ENCODE assay signal across 2 cellular contexts in the genomic region with DNA sequence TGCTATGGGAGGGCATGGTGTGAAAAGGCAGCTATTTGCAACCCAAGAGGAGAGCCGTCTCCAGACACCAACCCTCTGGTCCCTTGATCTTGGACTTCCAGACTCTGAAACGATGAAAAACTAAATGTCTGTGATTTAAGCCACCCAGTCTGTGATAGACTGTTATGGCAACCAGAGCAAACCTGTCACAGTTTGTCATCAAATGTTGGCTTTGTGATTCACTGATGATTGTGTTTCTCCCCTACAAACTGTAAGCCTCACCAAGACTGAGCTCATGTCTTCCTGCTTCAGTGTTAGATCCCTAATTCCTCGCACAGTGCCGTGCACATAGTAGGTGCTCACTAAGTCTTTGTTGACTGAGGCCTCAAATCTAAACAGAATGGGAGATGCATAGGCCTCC.
TF ChIP-seq lines count a peak whose summit lies in the region.

No MANE protein-coding gene starts in this region.

TF ChIP-seq in SK-N-SH, 30 proteins besides CTCF, POLR2A, EP300 and RAD21 (continued from another document):
- TF ChIP-seq, protein P1, sequence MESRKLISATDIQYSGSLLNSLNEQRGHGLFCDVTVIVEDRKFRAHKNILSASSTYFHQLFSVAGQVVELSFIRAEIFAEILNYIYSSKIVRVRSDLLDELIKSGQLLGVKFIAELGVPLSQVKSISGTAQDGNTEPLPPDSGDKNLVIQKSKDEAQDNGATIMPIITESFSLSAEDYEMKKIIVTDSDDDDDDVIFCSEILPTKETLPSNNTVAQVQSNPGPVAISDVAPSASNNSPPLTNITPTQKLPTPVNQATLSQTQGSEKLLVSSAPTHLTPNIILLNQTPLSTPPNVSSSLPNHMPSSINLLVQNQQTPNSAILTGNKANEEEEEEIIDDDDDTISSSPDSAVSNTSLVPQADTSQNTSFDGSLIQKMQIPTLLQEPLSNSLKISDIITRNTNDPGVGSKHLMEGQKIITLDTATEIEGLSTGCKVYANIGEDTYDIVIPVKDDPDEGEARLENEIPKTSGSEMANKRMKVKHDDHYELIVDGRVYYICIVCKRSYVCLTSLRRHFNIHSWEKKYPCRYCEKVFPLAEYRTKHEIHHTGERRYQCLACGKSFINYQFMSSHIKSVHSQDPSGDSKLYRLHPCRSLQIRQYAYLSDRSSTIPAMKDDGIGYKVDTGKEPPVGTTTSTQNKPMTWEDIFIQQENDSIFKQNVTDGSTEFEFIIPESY (IDR thresholded peaks at IDR 0.05; ENCODE audit: borderline replicate concordance, low read depth) = no peak
- TF ChIP-seq RXRA (IDR thresholded peaks at IDR 0.05; ENCODE audit: borderline replicate concordance, low read depth) = no peak
- TF ChIP-seq GABPA (IDR thresholded peaks at IDR 0.05; ENCODE audit: low read depth) = no peak
- TF ChIP-seq MEF2A (IDR thresholded peaks at IDR 0.05; ENCODE audit: borderline replicate concordance, low read depth) = no peak
- no peak for TF ChIP-seq ELF1 (IDR thresholded peaks at IDR 0.05)
- TF ChIP-seq EZH2phosphoT487 (IDR thresholded peaks at IDR 0.05; ENCODE audit: borderline replicate concordance, low read depth) = no peak
- TF ChIP-seq GATA2 (CRISPR knock-in tag; IDR thresholded peaks at IDR 0.05) = no peak
- TF ChIP-seq RFX5 (IDR thresholded peaks at IDR 0.05; ENCODE audit: low read length) = no peak
- TF ChIP-seq, protein P2, sequence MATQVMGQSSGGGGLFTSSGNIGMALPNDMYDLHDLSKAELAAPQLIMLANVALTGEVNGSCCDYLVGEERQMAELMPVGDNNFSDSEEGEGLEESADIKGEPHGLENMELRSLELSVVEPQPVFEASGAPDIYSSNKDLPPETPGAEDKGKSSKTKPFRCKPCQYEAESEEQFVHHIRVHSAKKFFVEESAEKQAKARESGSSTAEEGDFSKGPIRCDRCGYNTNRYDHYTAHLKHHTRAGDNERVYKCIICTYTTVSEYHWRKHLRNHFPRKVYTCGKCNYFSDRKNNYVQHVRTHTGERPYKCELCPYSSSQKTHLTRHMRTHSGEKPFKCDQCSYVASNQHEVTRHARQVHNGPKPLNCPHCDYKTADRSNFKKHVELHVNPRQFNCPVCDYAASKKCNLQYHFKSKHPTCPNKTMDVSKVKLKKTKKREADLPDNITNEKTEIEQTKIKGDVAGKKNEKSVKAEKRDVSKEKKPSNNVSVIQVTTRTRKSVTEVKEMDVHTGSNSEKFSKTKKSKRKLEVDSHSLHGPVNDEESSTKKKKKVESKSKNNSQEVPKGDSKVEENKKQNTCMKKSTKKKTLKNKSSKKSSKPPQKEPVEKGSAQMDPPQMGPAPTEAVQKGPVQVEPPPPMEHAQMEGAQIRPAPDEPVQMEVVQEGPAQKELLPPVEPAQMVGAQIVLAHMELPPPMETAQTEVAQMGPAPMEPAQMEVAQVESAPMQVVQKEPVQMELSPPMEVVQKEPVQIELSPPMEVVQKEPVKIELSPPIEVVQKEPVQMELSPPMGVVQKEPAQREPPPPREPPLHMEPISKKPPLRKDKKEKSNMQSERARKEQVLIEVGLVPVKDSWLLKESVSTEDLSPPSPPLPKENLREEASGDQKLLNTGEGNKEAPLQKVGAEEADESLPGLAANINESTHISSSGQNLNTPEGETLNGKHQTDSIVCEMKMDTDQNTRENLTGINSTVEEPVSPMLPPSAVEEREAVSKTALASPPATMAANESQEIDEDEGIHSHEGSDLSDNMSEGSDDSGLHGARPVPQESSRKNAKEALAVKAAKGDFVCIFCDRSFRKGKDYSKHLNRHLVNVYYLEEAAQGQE (IDR thresholded peaks at IDR 0.05; ENCODE audit: low read depth, low read length) = no peak
- TF ChIP-seq FOXJ3 (CRISPR knock-in tag; IDR thresholded peaks at IDR 0.05) = no peak
- no peak for TF ChIP-seq CHD2 (IDR thresholded peaks at IDR 0.05; ENCODE audit: low read length, partially characterized antibody)
- TF ChIP-seq POLR2AphosphoS5 (IDR thresholded peaks at IDR 0.05; ENCODE audit: low read depth, low read length) = no peak
- no peak for TF ChIP-seq TAF1 (IDR thresholded peaks at IDR 0.05; ENCODE audit: borderline replicate concordance, low read depth, low read length)
- TF ChIP-seq, protein P3, sequence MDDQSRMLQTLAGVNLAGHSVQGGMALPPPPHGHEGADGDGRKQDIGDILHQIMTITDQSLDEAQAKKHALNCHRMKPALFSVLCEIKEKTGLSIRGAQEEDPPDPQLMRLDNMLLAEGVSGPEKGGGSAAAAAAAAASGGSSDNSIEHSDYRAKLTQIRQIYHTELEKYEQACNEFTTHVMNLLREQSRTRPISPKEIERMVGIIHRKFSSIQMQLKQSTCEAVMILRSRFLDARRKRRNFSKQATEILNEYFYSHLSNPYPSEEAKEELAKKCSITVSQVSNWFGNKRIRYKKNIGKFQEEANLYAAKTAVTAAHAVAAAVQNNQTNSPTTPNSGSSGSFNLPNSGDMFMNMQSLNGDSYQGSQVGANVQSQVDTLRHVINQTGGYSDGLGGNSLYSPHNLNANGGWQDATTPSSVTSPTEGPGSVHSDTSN (IDR thresholded peaks at IDR 0.05) = no peak
- TF ChIP-seq YY1 (IDR thresholded peaks at IDR 0.05; ENCODE audit: low read depth) = no peak

TF ChIP-seq in SK-N-SH treated with all-trans-retinoic acid at 6 μM for 48 hours, 23 proteins besides CTCF, POLR2A, EP300 and RAD21 (continued from another document):
- TF ChIP-seq, protein P4, sequence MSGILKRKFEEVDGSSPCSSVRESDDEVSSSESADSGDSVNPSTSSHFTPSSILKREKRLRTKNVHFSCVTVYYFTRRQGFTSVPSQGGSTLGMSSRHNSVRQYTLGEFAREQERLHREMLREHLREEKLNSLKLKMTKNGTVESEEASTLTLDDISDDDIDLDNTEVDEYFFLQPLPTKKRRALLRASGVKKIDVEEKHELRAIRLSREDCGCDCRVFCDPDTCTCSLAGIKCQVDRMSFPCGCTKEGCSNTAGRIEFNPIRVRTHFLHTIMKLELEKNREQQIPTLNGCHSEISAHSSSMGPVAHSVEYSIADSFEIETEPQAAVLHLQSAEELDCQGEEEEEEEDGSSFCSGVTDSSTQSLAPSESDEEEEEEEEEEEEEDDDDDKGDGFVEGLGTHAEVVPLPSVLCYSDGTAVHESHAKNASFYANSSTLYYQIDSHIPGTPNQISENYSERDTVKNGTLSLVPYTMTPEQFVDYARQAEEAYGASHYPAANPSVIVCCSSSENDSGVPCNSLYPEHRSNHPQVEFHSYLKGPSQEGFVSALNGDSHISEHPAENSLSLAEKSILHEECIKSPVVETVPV (CRISPR knock-in tag; IDR thresholded peaks at IDR 0.05) = no peak
- TF ChIP-seq, protein P5, sequence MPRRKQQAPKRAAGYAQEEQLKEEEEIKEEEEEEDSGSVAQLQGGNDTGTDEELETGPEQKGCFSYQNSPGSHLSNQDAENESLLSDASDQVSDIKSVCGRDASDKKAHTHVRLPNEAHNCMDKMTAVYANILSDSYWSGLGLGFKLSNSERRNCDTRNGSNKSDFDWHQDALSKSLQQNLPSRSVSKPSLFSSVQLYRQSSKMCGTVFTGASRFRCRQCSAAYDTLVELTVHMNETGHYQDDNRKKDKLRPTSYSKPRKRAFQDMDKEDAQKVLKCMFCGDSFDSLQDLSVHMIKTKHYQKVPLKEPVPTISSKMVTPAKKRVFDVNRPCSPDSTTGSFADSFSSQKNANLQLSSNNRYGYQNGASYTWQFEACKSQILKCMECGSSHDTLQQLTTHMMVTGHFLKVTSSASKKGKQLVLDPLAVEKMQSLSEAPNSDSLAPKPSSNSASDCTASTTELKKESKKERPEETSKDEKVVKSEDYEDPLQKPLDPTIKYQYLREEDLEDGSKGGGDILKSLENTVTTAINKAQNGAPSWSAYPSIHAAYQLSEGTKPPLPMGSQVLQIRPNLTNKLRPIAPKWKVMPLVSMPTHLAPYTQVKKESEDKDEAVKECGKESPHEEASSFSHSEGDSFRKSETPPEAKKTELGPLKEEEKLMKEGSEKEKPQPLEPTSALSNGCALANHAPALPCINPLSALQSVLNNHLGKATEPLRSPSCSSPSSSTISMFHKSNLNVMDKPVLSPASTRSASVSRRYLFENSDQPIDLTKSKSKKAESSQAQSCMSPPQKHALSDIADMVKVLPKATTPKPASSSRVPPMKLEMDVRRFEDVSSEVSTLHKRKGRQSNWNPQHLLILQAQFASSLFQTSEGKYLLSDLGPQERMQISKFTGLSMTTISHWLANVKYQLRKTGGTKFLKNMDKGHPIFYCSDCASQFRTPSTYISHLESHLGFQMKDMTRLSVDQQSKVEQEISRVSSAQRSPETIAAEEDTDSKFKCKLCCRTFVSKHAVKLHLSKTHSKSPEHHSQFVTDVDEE (CRISPR knock-in tag; IDR thresholded peaks at IDR 0.05) = no peak
- TF ChIP-seq SNAI2 (CRISPR knock-in tag; IDR thresholded peaks at IDR 0.05) = no peak
- TF ChIP-seq GLIS3 (CRISPR knock-in tag; IDR thresholded peaks at IDR 0.05) = no peak
